8 cellular contexts compared by ENCODE assay signal in the genomic region with DNA sequence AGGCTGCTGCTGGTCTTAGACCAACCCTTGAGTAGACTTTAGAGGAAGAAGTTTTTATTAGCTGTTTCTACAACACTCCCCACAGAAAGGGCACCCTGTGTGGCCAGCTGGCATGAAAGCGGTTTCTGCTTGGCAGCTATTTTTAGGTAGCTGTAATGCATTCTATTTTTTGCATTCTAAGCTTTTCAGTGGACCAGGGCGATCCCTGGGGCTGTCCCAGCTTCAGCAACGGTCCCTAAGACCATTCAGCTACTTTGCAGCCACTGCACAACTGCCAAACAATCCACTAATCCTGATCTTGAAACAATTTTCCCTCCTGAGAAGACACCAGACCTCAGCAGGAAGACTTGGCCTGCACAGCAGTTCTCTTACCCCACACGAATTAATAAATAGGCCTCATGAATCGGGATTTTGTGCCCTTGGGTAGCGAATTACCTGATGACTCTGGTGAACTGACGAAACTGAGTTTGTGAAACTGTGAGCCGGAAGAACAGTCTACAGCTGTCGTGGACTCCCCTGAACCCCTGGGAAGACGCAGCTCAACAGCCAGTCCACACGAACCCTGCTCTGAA. TPM values are rescaled to one million over a fixed set of nuclear protein-coding genes. Genes with fewer than 3 reads are reported as not detected.
A peak's percentile ranks its signal among the peaks of the same experiment; 100 is the strongest.
DNase-seq lines count a peak whose midpoint lies in the region; ATAC-seq and TF ChIP-seq lines count a peak whose summit lies in the region.

No MANE protein-coding gene starts in this region.

- H3K4me3 Mint-ChIP-seq in IgD-negative memory B cell = peak overlapping the region; percentile 58 to 89 (median 80)
- no peak overlapping the region for H3K4me3 Mint-ChIP-seq in activated naive CD4-positive, alpha-beta T cell treated with anti-CD3 and anti-CD28 coated beads for 36 hours

- CTCF ChIA-PET in activated naive CD4-positive, alpha-beta T cell treated with anti-CD3 and anti-CD28 coated beads for 36 hours (lab: Charles Lee) = interaction anchor here (0.9 to 1.7 kb wide), 3 partner anchors 21 to 101 kb away, joined by 3 to 5 read pairs (median 3); no protein-coding TSS in a partner anchor

- peaks cover 25 to 35% (median 34%) of the 10 kb centered on the region in 3 donors for H3K4me1 Mint-ChIP-seq in IgD-negative memory B cell
- peaks cover 17% of the 10 kb centered on the region for H3K4me1 Mint-ChIP-seq in activated naive CD4-positive, alpha-beta T cell treated with anti-CD3 and anti-CD28 coated beads for 36 hours (ENCODE audit: low read depth)

- no peaks in the 10 kb centered on the region for H3K27me3 Mint-ChIP-seq in IgD-negative memory B cell
- H3K27me3 Mint-ChIP-seq in activated naive CD4-positive, alpha-beta T cell treated with anti-CD3 and anti-CD28 coated beads for 36 hours (ENCODE audit: low read depth) = no peaks in the 10 kb centered on the region

- no peak overlapping the region for H3K4me3 ChIP-seq in esophagus muscularis mucosa

- TF ChIP-seq EP300 in esophagus muscularis mucosa (IDR thresholded peaks at IDR 0.05) = no peak

- no peaks in the 10 kb centered on the region for H3K9me3 ChIP-seq in esophagus muscularis mucosa

- H3K27me3 ChIP-seq in esophagus muscularis mucosa = no peaks in the 10 kb centered on the region

- no peak for TF ChIP-seq POLR2A in esophagus muscularis mucosa (IDR thresholded peaks at IDR 0.05; ENCODE audit: low read depth)

- H3K36me3 ChIP-seq in esophagus muscularis mucosa = no peaks in the 10 kb centered on the region

- H3K27ac Mint-ChIP-seq in IgD-negative memory B cell = peak overlapping the region; percentile 63 to 97 (median 97)
- H3K27ac Mint-ChIP-seq in activated naive CD4-positive, alpha-beta T cell treated with anti-CD3 and anti-CD28 coated beads for 36 hours = no peak overlapping the region

- peaks cover 5 to 19% (median 13%) of the 10 kb centered on the region in 4 donors for H3K4me1 ChIP-seq in esophagus muscularis mucosa

- H3K9me3 Mint-ChIP-seq in IgD-negative memory B cell = no peaks in the 10 kb centered on the region
- H3K9me3 Mint-ChIP-seq in activated naive CD4-positive, alpha-beta T cell treated with anti-CD3 and anti-CD28 coated beads for 36 hours = no peaks in the 10 kb centered on the region

- H3K36me3 Mint-ChIP-seq in IgD-negative memory B cell = no peaks in the 10 kb centered on the region
- H3K36me3 Mint-ChIP-seq in activated naive CD4-positive, alpha-beta T cell treated with anti-CD3 and anti-CD28 coated beads for 36 hours (ENCODE audit: low read depth) = no peaks in the 10 kb centered on the region

- no peak for TF ChIP-seq CTCF in esophagus muscularis mucosa (IDR thresholded peaks at IDR 0.05)

- peak; percentile 82 for ATAC-seq in GM21515 (IDR thresholded peaks at IDR 0.05; ENCODE audit: unreplicated experiment)

- intact Hi-C loops in esophagus muscularis mucosa (cut with DNase I) = no loop called here
- intact Hi-C loops in activated naive CD4-positive, alpha-beta T cell treated with anti-CD3 and anti-CD28 coated beads for 36 hours (cut with micrococcal nuclease) = no loop called here

- DNase-seq in GF-D8 (lab: John Stamatoyannopoulos, UW) = peak; percentile 85
- DNase-seq in esophagus muscularis mucosa (ENCODE audit: extremely low spot score) = no peak
- peak in 39 of 49 donors; percentile 4 to 75 (median 38) for DNase-seq in substantia nigra (lab: John Stamatoyannopoulos, UW)
- no peak for DNase-seq in NCI-H146 treated with DMSO at 0.1 percent for 48 hours (lab: John Stamatoyannopoulos, UW; ENCODE audit: unreplicated experiment)
- no peak for DNase-seq in NCI-H1092 treated with DMSO at 0.1 percent for 48 hours (lab: John Stamatoyannopoulos, UW)
- DNase-seq in activated naive CD4-positive, alpha-beta T cell treated with anti-CD3 and anti-CD28 coated beads for 36 hours = no peak

- H3K27ac ChIP-seq in esophagus muscularis mucosa (replicated peaks in 1 of 4) (peak overlapping the region; percentile 40 to 57 (median 44)), substantia nigra (ENCODE audit: low read depth, low read length, poor library complexity, severe bottlenecking) (no peak overlapping the region)

- 44% methylated on average over 11 of the region's 11 CpGs for WGBS in esophagus muscularis mucosa

RNA-seq across cellular contexts. Expression of a gene that starts 14.6 kb away (rescaled TPM):
- 34.9 TPM for polyA plus RNA-seq in IgD-negative memory B cell
- 10 to 100 TPM; 47.5 to 81.3 (median 57.7) TPM for total RNA-seq in esophagus muscularis mucosa
- total RNA-seq in activated naive CD4-positive, alpha-beta T cell treated with anti-CD3 and anti-CD28 coated beads for 36 hours = 100 to 1,000 TPM; 436 to 442 TPM

Comparison
In these comparisons a context has a peak if more than half of its experiments do, and no peak if none do; other contexts are left out.
1. DNase-seq: peak in GF-D8 (single experiment) and substantia nigra (39 of 49); none in esophagus muscularis mucosa (single experiment), NCI-H146 treated with DMSO at 0.1 percent for 48 hours (single experiment), NCI-H1092 treated with DMSO at 0.1 percent for 48 hours (single experiment) and activated naive CD4-positive, alpha-beta T cell treated with anti-CD3 and anti-CD28 coated beads for 36 hours (single experiment).
2. RNA of a gene that starts 14.6 kb away (total RNA-seq): 436 to 442 TPM in activated naive CD4-positive, alpha-beta T cell treated with anti-CD3 and anti-CD28 coated beads for 36 hours; 47.5 to 81.3 TPM in esophagus muscularis mucosa; every median in the first group is over 4 times any median in the second.